18 cellular contexts compared by ENCODE assay signal in the genomic region with DNA sequence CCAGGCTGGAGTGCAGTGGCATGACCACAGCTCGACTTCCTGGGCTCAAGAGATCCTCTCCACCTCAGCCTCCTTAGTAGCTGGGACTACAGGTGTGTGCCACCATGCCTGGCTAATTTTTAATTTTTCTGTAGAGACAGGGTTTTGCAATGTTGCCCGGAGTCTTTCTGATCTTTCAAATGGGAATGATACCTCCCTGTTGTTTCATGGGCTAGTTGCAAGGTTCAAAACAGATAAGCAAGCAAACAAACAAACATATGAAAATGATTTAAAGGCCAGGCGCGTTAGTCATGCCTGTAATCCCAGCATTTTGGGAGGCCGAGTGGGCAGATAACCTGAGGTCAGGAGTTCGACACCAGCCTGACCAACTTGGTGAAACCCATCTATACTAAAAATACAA. TPM values are rescaled to one million over a fixed set of nuclear protein-coding genes. Genes with fewer than 3 reads are reported as not detected.
DNase-seq lines count a peak whose midpoint lies in the region; ATAC-seq and TF ChIP-seq lines count a peak whose summit lies in the region.
"Had no signal": no experiment of that assay in that cellular context is flagged by ENCODE, and none has a peak within 500 bp of the region (broad histone marks: within the 10 kb centered on the region; RNA-seq: fewer than 3 reads in every experiment).

No MANE protein-coding gene starts in this region.

- intact Hi-C loops in heart left ventricle (cut with DNase I) = no loop called here

- H3K9me3 ChIP-seq in right atrium auricular region (no peaks in the 10 kb centered on the region), heart left ventricle (no peaks in the 10 kb centered on the region), liver (ENCODE audit: control insufficient read depth in 4 of 4, low read length in 3 of 4) (no peaks in the 10 kb centered on the region)
- H3K9me3 ChIP-seq: BE2C had no signal

- ATAC-seq in heart left ventricle (no peak), HG03196 (IDR thresholded peaks at IDR 0.05; ENCODE audit: unreplicated experiment) (no peak)
- ATAC-seq: GM23338, HCT116 had no signal

- peak overlapping the region; percentile 71 to 89 for H3K27ac ChIP-seq in right atrium auricular region
- peak overlapping the region in 6 of 12 donors; percentile 1 to 83 (median 77) for H3K27ac ChIP-seq in heart left ventricle
- peak overlapping the region; percentile 86 to 90 for H3K27ac ChIP-seq in coronary artery
- no peak overlapping the region for H3K27ac ChIP-seq in liver (ENCODE audit: low read depth in 1 of 2, low read length in 2 of 2)

- 93 to 95% (median 94%) methylated on average over 6 of the region's 6 CpGs for WGBS in heart left ventricle, 4 donors
- WGBS in liver = 65% methylated on average over 6 of the region's 6 CpGs

- peak in 1 of 2 donors; percentile 16 for TF ChIP-seq RAD21 in liver (IDR thresholded peaks at IDR 0.05)

- no peak for TF ChIP-seq POLR2A in heart left ventricle (IDR thresholded peaks at IDR 0.05)

- DNase-seq in right atrium auricular region (ENCODE audit: low spot score) (no peak), heart left ventricle (no peak), coronary artery (ENCODE audit: low spot score) (no peak), NCI-H2081 treated with DMSO at 0.1 percent for 48 hours (lab: John Stamatoyannopoulos, UW) (no peak), NCI-H2081 (lab: John Stamatoyannopoulos, UW) (no peak)
- DNase-seq: ACHN; BE2C; C1 segment of cervical spinal cord; CD4-positive, alpha-beta T cell; DMS153; DMS79; GDM1; H7; HFFc6 had no signal

- no peak overlapping the region for H3K4me3 ChIP-seq in right atrium auricular region
- H3K4me3 ChIP-seq in heart left ventricle = no peak overlapping the region
- H3K4me3 ChIP-seq in coronary artery = no peak overlapping the region
- H3K4me3 ChIP-seq in liver (ENCODE audit: low read depth in 1 of 3, low read length in 3 of 3) = no peak overlapping the region
- H3K4me3 ChIP-seq: GM23338 had no signal

- H3K27me3 ChIP-seq in right atrium auricular region = no peaks in the 10 kb centered on the region
- no peaks in the 10 kb centered on the region for H3K27me3 ChIP-seq in heart left ventricle
- no peaks in the 10 kb centered on the region for H3K27me3 ChIP-seq in liver (ENCODE audit: control insufficient read depth in 4 of 4, insufficient read depth in 4 of 4, low read length in 3 of 4)
- H3K27me3 ChIP-seq: BE2C had no signal

- H3K36me3 ChIP-seq in right atrium auricular region (no peaks in the 10 kb centered on the region), heart left ventricle (no peaks in the 10 kb centered on the region), liver (ENCODE audit: control insufficient read depth in 4 of 4, insufficient read depth in 3 of 4, low read depth in 1 of 4, low read length in 3 of 4) (no peaks in the 10 kb centered on the region)
- H3K36me3 ChIP-seq: BE2C had no signal

- no peak overlapping the region for H3K9ac ChIP-seq in liver (ENCODE audit: low read depth in 1 of 2, low read length in 2 of 2)

- H3K4me1 ChIP-seq in right atrium auricular region (peaks cover 0 to 69% of the 10 kb centered on the region in 2 donors), heart left ventricle (peaks cover 8 to 75% (median 55%) of the 10 kb centered on the region in 12 donors), liver (ENCODE audit: control insufficient read depth in 4 of 4, insufficient read depth in 4 of 4, low read length in 3 of 4) (peaks cover 0 to 24% (median 17%) of the 10 kb centered on the region in 4 donors)
- H3K4me1 ChIP-seq: BE2C had no signal

- TF ChIP-seq CTCF in right atrium auricular region (IDR thresholded peaks at IDR 0.05) = no peak
- no peak for TF ChIP-seq CTCF in heart left ventricle (IDR thresholded peaks at IDR 0.05)
- no peak for TF ChIP-seq CTCF in coronary artery (IDR thresholded peaks at IDR 0.05)
- no peak for TF ChIP-seq CTCF in liver (IDR thresholded peaks at IDR 0.05; ENCODE audit: low read depth, low read length, missing input control)

TF ChIP-seq in liver, 16 proteins besides CTCF, POLR2A, EP300 and RAD21:
- TF ChIP-seq, protein P1, sequence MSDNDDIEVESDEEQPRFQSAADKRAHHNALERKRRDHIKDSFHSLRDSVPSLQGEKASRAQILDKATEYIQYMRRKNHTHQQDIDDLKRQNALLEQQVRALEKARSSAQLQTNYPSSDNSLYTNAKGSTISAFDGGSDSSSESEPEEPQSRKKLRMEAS (IDR thresholded peaks at IDR 0.05) = no peak
- TF ChIP-seq GABPA (IDR thresholded peaks at IDR 0.05 in 1 of 2, conservative IDR thresholded peaks at IDR 0.05 in 1 of 2) = no peak
- TF ChIP-seq YY1 (IDR thresholded peaks at IDR 0.05) = no peak
- TF ChIP-seq HNF4G (IDR thresholded peaks at IDR 0.05) = no peak
- no peak for TF ChIP-seq TAF1 (conservative IDR thresholded peaks at IDR 0.05)
- no peak for TF ChIP-seq NR2F2 (IDR thresholded peaks at IDR 0.05)
- peak; percentile 25 to 47 for TF ChIP-seq RXRA (IDR thresholded peaks at IDR 0.05)
- peak in 1 of 2 donors; percentile 40 for TF ChIP-seq JUND (IDR thresholded peaks at IDR 0.05)
- TF ChIP-seq, protein P2, sequence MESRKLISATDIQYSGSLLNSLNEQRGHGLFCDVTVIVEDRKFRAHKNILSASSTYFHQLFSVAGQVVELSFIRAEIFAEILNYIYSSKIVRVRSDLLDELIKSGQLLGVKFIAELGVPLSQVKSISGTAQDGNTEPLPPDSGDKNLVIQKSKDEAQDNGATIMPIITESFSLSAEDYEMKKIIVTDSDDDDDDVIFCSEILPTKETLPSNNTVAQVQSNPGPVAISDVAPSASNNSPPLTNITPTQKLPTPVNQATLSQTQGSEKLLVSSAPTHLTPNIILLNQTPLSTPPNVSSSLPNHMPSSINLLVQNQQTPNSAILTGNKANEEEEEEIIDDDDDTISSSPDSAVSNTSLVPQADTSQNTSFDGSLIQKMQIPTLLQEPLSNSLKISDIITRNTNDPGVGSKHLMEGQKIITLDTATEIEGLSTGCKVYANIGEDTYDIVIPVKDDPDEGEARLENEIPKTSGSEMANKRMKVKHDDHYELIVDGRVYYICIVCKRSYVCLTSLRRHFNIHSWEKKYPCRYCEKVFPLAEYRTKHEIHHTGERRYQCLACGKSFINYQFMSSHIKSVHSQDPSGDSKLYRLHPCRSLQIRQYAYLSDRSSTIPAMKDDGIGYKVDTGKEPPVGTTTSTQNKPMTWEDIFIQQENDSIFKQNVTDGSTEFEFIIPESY (IDR thresholded peaks at IDR 0.05) = no peak
- peak; percentile 69 for TF ChIP-seq HNF4A (conservative IDR thresholded peaks at IDR 0.05)
- no peak for TF ChIP-seq FOXA2 (IDR thresholded peaks at IDR 0.05)
- TF ChIP-seq EGR1 (IDR thresholded peaks at IDR 0.05; ENCODE audit: low read depth in 2 of 2) = peak in 1 of 2 donors; percentile 14
- TF ChIP-seq, protein P3, sequence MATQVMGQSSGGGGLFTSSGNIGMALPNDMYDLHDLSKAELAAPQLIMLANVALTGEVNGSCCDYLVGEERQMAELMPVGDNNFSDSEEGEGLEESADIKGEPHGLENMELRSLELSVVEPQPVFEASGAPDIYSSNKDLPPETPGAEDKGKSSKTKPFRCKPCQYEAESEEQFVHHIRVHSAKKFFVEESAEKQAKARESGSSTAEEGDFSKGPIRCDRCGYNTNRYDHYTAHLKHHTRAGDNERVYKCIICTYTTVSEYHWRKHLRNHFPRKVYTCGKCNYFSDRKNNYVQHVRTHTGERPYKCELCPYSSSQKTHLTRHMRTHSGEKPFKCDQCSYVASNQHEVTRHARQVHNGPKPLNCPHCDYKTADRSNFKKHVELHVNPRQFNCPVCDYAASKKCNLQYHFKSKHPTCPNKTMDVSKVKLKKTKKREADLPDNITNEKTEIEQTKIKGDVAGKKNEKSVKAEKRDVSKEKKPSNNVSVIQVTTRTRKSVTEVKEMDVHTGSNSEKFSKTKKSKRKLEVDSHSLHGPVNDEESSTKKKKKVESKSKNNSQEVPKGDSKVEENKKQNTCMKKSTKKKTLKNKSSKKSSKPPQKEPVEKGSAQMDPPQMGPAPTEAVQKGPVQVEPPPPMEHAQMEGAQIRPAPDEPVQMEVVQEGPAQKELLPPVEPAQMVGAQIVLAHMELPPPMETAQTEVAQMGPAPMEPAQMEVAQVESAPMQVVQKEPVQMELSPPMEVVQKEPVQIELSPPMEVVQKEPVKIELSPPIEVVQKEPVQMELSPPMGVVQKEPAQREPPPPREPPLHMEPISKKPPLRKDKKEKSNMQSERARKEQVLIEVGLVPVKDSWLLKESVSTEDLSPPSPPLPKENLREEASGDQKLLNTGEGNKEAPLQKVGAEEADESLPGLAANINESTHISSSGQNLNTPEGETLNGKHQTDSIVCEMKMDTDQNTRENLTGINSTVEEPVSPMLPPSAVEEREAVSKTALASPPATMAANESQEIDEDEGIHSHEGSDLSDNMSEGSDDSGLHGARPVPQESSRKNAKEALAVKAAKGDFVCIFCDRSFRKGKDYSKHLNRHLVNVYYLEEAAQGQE (IDR thresholded peaks at IDR 0.05) = no peak
- peak; percentile 63 for TF ChIP-seq SP1 (IDR thresholded peaks at IDR 0.05)
- TF ChIP-seq FOXA1 (IDR thresholded peaks at IDR 0.05) = no peak
- TF ChIP-seq, protein P4, sequence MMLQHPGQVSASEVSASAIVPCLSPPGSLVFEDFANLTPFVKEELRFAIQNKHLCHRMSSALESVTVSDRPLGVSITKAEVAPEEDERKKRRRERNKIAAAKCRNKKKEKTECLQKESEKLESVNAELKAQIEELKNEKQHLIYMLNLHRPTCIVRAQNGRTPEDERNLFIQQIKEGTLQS (IDR thresholded peaks at IDR 0.05) = no peak

RNA-seq across cellular contexts. Expression of a gene that starts 45.3 kb away (rescaled TPM):
- 100 to 1,000 TPM; 170 to 189 TPM for total RNA-seq in right atrium auricular region
- total RNA-seq in heart left ventricle = 100 to 1,000 TPM in 3 of 9 donors, 10 to 100 TPM in 6; 65.0 to 223 (median 81.5) TPM
- polyA plus RNA-seq in heart left ventricle = 100 to 1,000 TPM in 1 of 2 donors, 10 to 100 TPM in 1; 64.9 to 110 TPM
- total RNA-seq in liver = 100 to 1,000 TPM in 1 of 2 donors, 10 to 100 TPM in 1; 23.4 to 149 TPM
- 10 to 100 TPM; 61.4 to 75.9 TPM for polyA plus RNA-seq in liver

Comparison
In these comparisons a context has a peak if more than half of its experiments do, and no peak if none do; other contexts are left out.
1. H3K27ac ChIP-seq: peak in right atrium auricular region (2 of 2) and coronary artery (2 of 2); none in liver (0 of 2).